8 cellular contexts compared by ENCODE assay signal in genomic region chrX:74923942-74924448, GRCh38. TPM values are rescaled to one million over a fixed set of nuclear protein-coding genes. Genes with fewer than 3 reads are reported as not detected.
DNase-seq lines count a peak whose midpoint lies in the region; ATAC-seq and TF ChIP-seq lines count a peak whose summit lies in the region.

No MANE protein-coding gene starts in this region.

- H3K36me3 ChIP-seq in left lung = no peaks in the 10 kb centered on the region
- no peaks in the 10 kb centered on the region for H3K36me3 ChIP-seq in stomach smooth muscle (ENCODE audit: control insufficient read depth in 2 of 2, insufficient read depth in 2 of 2, low read length in 2 of 2)

- peak overlapping the region; percentile 51 to 69 for H3K9ac ChIP-seq in stomach smooth muscle (ENCODE audit: low read length in 2 of 2)

- H3K4me3 ChIP-seq in left lung (peak overlapping the region; percentile 21 to 33), stomach smooth muscle (ENCODE audit: low read length in 2 of 2) (peak overlapping the region; percentile 65 to 75)

- no peaks in the 10 kb centered on the region for H3K9me3 Mint-ChIP-seq in activated naive CD4-positive, alpha-beta T cell treated with anti-CD3 and anti-CD28 coated beads, Interleukin-2, amount 50 U/mL, for 72 hours

- H3K27me3 ChIP-seq in left lung (peaks cover 10 to 42% of the 10 kb centered on the region in 2 donors), stomach smooth muscle (ENCODE audit: control insufficient read depth in 1 of 2, insufficient read depth in 2 of 2, low read length in 2 of 2) (peaks cover 0 to 6% of the 10 kb centered on the region in 2 donors)

- H3K27ac ChIP-seq in left lung (no peak overlapping the region), stomach smooth muscle (ENCODE audit: low read length) (peak overlapping the region; percentile 80)

- DNase-seq in activated CD8-positive, alpha-beta memory T cell treated with anti-CD3 and anti-CD28 coated beads, Interleukin-2, amount 50 U/mL, for 48 hours = peak; percentile 56
- DNase-seq in activated CD8-positive, alpha-beta memory T cell treated with anti-CD3 and anti-CD28 coated beads, Interleukin-2, amount 50 U/mL, for 4 hours = no peak
- DNase-seq in activated naive CD4-positive, alpha-beta T cell treated with anti-CD3 and anti-CD28 coated beads, Interleukin-2, amount 50 U/mL, for 72 hours (ENCODE audit: low spot score in 2 of 2) = peak; percentile 6 to 51
- DNase-seq in left lung (peak in 1 of 2 donors; percentile 51), middle frontal gyrus (ENCODE audit: extremely low spot score, low spot score) (no peak), GM19238 (ENCODE audit: insufficient read length, low spot score) (no peak)

- H3K36me3 Mint-ChIP-seq in activated naive CD4-positive, alpha-beta T cell treated with anti-CD3 and anti-CD28 coated beads, Interleukin-2, amount 50 U/mL, for 72 hours = no peaks in the 10 kb centered on the region

- H3K9me3 ChIP-seq in left lung (no peaks in the 10 kb centered on the region), stomach smooth muscle (ENCODE audit: control insufficient read depth in 2 of 2, low read length in 2 of 2) (no peaks in the 10 kb centered on the region)

- H3K27ac Mint-ChIP-seq in activated naive CD4-positive, alpha-beta T cell treated with anti-CD3 and anti-CD28 coated beads, Interleukin-2, amount 50 U/mL, for 72 hours = peak overlapping the region in 1 of 2 donors; percentile 72

- no peak for TF ChIP-seq CTCF in left lung (IDR thresholded peaks at IDR 0.05)

- H3K4me1 ChIP-seq in left lung = no peaks in the 10 kb centered on the region
- H3K4me1 ChIP-seq in stomach smooth muscle (ENCODE audit: control insufficient read depth, insufficient read depth, low read length) = peaks cover 3% of the 10 kb centered on the region

- intact Hi-C loops in left lung (cut with DNase I) = no loop called here

- peak; percentile 13 for ATAC-seq in HG03460 (IDR thresholded peaks at IDR 0.05; ENCODE audit: unreplicated experiment)
- ATAC-seq in activated naive CD4-positive, alpha-beta T cell treated with anti-CD3 and anti-CD28 coated beads, Interleukin-2, amount 50 U/mL, for 72 hours = peak; percentile 24 to 39
- peak; percentile 39 for ATAC-seq in left lung

RNA-seq across cellular contexts. Expression of gene NEXMIF, which starts 1.3 kb away (rescaled TPM):
- total RNA-seq in activated naive CD4-positive, alpha-beta T cell treated with anti-CD3 and anti-CD28 coated beads, Interleukin-2, amount 50 U/mL, for 72 hours = 1 to 10 TPM; 1.5 to 2.1 TPM
- under 1 TPM; 0.52 to 0.89 TPM for total RNA-seq in left lung

Comparison
In these comparisons a context has a peak if more than half of its experiments do, and no peak if none do; other contexts are left out.
1. DNase-seq: peak in activated CD8-positive, alpha-beta memory T cell treated with anti-CD3 and anti-CD28 coated beads, Interleukin-2, amount 50 U/mL, for 48 hours (single experiment) and activated naive CD4-positive, alpha-beta T cell treated with anti-CD3 and anti-CD28 coated beads, Interleukin-2, amount 50 U/mL, for 72 hours (2 of 2); none in activated CD8-positive, alpha-beta memory T cell treated with anti-CD3 and anti-CD28 coated beads, Interleukin-2, amount 50 U/mL, for 4 hours (single experiment), middle frontal gyrus (single experiment) and GM19238 (single experiment).
2. Peak in every context shown above with its lines, with median percentiles within 50 percentile points of each other: ATAC-seq.